Comparison of ENCODE assay signal across 8 cellular contexts in the genomic region with DNA sequence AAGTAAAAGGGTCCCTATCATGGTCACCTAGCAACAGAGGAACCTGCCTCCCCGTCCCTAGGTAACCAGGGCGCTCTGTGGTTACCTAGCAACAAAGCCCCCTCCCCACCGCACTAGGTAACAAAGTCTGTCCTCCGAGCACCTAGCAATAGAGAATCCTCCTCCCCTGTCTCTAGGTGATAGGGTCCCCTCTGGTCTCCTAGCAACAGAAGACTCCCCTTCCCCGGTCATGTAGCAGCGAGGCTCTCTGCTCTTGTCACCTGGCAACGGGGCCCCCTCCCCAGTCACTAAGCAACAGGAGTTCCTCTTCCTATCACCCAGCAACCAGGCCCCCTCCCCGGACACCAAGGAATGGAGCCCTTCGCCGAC. TPM values are rescaled to one million over a fixed set of nuclear protein-coding genes. Genes with fewer than 3 reads are reported as not detected.
DNase-seq lines count a peak whose midpoint lies in the region; ATAC-seq and TF ChIP-seq lines count a peak whose summit lies in the region.

No MANE protein-coding gene starts in this region.

- DNase-seq in NCI-H446 treated with DMSO at 0.1 percent for 48 hours (lab: John Stamatoyannopoulos, UW) (peak; percentile 74), NCI-H446 (lab: John Stamatoyannopoulos, UW) (no peak), NCI-H748 (lab: John Stamatoyannopoulos, UW; ENCODE audit: unreplicated experiment) (peak; percentile 100), coronary artery (ENCODE audit: low spot score) (no peak), natural killer cell (no peak), GOT3 (lab: John Stamatoyannopoulos, UW) (no peak)

- peak overlapping the region; percentile 89 for H3K4me3 ChIP-seq in coronary artery

- H3K27me3 Mint-ChIP-seq in natural killer cell (ENCODE audit: low read depth in 2 of 2), result peaks cover 0 to 3% of the 10 kb centered on the region in 2 donors

- H3K36me3 Mint-ChIP-seq in natural killer cell, result no peaks in the 10 kb centered on the region

- peak overlapping the region; percentile 91 for H3K4me3 Mint-ChIP-seq in natural killer cell

- peak overlapping the region; percentile 87 to 100 for H3K27ac Mint-ChIP-seq in natural killer cell

- intact Hi-C loops in natural killer cell (cut with micrococcal nuclease), result loop anchor here (1.0 kb wide), 1 partner anchor 34 kb away; the partner anchor contains the start of genes EMC10 and GARIN5A

- H3K27ac ChIP-seq in coronary artery, result peak overlapping the region; percentile 67 to 85

- TF ChIP-seq CTCF in coronary artery (IDR thresholded peaks at IDR 0.05) (no peak), natural killer cell (IDR thresholded peaks at IDR 0.05) (no peak)

- H3K4me1 Mint-ChIP-seq in natural killer cell, result peaks cover 19 to 34% of the 10 kb centered on the region in 2 donors

- H3K9me3 Mint-ChIP-seq in natural killer cell, result no peaks in the 10 kb centered on the region

- ATAC-seq in natural killer cell, result no peak
- ATAC-seq in HG03108 (IDR thresholded peaks at IDR 0.05; ENCODE audit: unreplicated experiment), result no peak
- ATAC-seq in HG02885 (IDR thresholded peaks at IDR 0.05; ENCODE audit: poor library complexity, unreplicated experiment), result no peak

RNA-seq across cellular contexts. Expression of gene JOSD2, which starts 0.3 kb away (rescaled TPM):
- total RNA-seq in natural killer cell, result 10 to 100 TPM; 18.8 to 22.0 (median 20.3) TPM

RNA-seq across cellular contexts. Expression of gene ASPDH, which starts 3.0 kb away (rescaled TPM):
- total RNA-seq in natural killer cell, result not detected

RNA-seq across cellular contexts. Expression of gene GARIN5A, which starts 34.0 kb away (rescaled TPM):
- total RNA-seq in natural killer cell, result under 1 TPM in 1 of 3 donors, not detected in 2; 0.59 TPM

RNA-seq across cellular contexts. Expression of gene EMC10, which starts 34.4 kb away (rescaled TPM):
- 10 to 100 TPM; 79.5 to 85.1 (median 80.1) TPM for total RNA-seq in natural killer cell

RNA-seq across cellular contexts. Expression of gene LRRC4B, which starts 57.6 kb away (rescaled TPM):
- total RNA-seq in natural killer cell, result not detected

Comparison
In these comparisons a context has a peak if more than half of its experiments do, and no peak if none do; other contexts are left out.
1. DNase-seq: peak in NCI-H446 treated with DMSO at 0.1 percent for 48 hours (single experiment) and NCI-H748 (single experiment); none in NCI-H446 (0 of 2), coronary artery (single experiment), natural killer cell (single experiment) and GOT3 (single experiment).